Comparison of ENCODE assay signal across 8 cellular contexts in the genomic region with DNA sequence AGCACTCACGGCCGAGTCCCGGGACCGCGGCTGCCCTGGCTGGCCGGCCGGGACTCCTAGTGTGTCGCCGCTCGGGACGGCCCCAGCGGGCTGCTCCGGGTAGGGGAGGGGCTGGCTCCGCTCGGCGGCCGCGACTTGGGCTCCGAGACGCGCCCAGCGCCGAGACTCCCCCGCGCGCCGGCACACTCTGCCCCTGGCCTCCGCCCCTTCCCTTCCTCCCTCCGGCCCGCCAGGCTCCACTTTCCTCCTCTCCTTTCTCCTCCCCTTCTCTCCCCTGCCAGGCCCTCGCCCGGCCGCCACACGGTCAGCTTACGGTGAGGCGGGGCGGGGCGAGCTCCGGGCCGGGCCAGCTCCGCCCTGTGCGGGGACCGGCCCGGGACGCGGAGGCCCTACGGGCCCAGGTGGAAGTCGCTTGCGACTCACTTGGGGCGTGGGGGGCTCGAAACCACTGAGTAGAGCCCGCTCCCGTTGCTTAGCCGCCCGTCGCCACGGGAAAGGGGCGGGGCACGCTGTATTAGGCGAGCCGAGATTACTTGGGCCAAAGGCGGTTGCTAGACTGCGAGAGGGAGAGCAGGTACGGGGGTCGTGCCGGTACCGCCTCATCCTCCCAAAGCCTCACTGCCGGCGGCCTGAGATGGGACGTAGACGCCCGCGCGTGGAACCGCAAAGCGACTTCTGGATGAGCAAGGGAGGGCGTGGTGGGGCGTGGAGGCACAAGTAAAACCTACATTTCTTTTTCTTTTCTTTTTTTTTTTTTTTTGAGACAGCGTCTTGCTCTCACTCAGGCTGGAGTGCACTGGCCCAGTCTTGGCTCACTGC. TPM values are rescaled to one million over a fixed set of nuclear protein-coding genes. Genes with fewer than 3 reads are reported as not detected.
DNase-seq lines count a peak whose midpoint lies in the region; ATAC-seq, FAIRE-seq and TF ChIP-seq lines count a peak whose summit lies in the region.

A gene with protein sequence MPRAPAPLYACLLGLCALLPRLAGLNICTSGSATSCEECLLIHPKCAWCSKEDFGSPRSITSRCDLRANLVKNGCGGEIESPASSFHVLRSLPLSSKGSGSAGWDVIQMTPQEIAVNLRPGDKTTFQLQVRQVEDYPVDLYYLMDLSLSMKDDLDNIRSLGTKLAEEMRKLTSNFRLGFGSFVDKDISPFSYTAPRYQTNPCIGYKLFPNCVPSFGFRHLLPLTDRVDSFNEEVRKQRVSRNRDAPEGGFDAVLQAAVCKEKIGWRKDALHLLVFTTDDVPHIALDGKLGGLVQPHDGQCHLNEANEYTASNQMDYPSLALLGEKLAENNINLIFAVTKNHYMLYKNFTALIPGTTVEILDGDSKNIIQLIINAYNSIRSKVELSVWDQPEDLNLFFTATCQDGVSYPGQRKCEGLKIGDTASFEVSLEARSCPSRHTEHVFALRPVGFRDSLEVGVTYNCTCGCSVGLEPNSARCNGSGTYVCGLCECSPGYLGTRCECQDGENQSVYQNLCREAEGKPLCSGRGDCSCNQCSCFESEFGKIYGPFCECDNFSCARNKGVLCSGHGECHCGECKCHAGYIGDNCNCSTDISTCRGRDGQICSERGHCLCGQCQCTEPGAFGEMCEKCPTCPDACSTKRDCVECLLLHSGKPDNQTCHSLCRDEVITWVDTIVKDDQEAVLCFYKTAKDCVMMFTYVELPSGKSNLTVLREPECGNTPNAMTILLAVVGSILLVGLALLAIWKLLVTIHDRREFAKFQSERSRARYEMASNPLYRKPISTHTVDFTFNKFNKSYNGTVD (minus strand): TSS at position 189 of the 819 bp plus-strand sequence. CDS start 365 bp downstream, outside the sequence.

- no peaks in the 10 kb centered on the region for H3K27me3 Mint-ChIP-seq in astrocyte (ENCODE audit: low read depth, unreplicated experiment)

- peak within 1 kb of the TSS; percentile 94 for H3K4me2 ChIP-seq in astrocyte (ENCODE audit: low read length)

- CTCF ChIA-PET in AG04450 (lab: Charles Lee): interaction anchor here (0.9 to 4.4 kb wide), 2 partner anchors 14 to 126 kb away, joined by 3 to 32 read pairs; no protein-coding TSS in a partner anchor

- intact Hi-C loops in left ventricle myocardium inferior (cut with micrococcal nuclease): no loop called here

- POLR2A ChIA-PET in AG04450 (lab: Yijun Ruan, JAX): interaction anchor here (0.7 to 1.7 kb wide), 5 partner anchors 52 to 126 kb away, joined by 3 to 5 read pairs (median 4); no protein-coding TSS in a partner anchor

- peaks cover 3% of the 10 kb centered on the region for H3K36me3 ChIP-seq in astrocyte (ENCODE audit: insufficient read depth, low read length)
- H3K36me3 ChIP-seq in left ventricle myocardium inferior: no peaks in the 10 kb centered on the region

- DNase-seq in AG04450 (ENCODE audit: low read depth, low spot score): peak; percentile 26
- DNase-seq in RCC 7860 (ENCODE audit: low spot score): peak; percentile 70
- DNase-seq in astrocyte (ENCODE audit: low read depth): peak; percentile 64
- DNase-seq in left ventricle myocardium inferior: peak; percentile 86
- DNase-seq in pons (ENCODE audit: low spot score): peak; percentile 51
- DNase-seq in NCI-H1105 (lab: John Stamatoyannopoulos, UW): no peak

- peaks cover 30% of the 10 kb centered on the region for H3K4me1 Mint-ChIP-seq in astrocyte (ENCODE audit: low read depth, unreplicated experiment)

- TF ChIP-seq CTCF in AG04450 (IDR thresholded peaks at IDR 0.05; ENCODE audit: low read depth, low read length): no peak
- TF ChIP-seq CTCF in astrocyte (IDR thresholded peaks at IDR 0.05; ENCODE audit: insufficient read depth, low read depth, low read length): no peak
- TF ChIP-seq CTCF in left ventricle myocardium inferior (IDR thresholded peaks at IDR 0.05; ENCODE audit: borderline replicate concordance): no peak

- H3K9me3 ChIP-seq in AG04450 (ENCODE audit: control insufficient read depth, insufficient read depth, low read length) (no peaks in the 10 kb centered on the region; the same call in 1 of the 2 replicates), astrocyte (ENCODE audit: insufficient read depth, low read depth, low read length) (no peaks in the 10 kb centered on the region), left ventricle myocardium inferior (replicated peaks) (no peaks in the 10 kb centered on the region)

- H3K4me1 ChIP-seq in astrocyte (ENCODE audit: insufficient read depth, low read length) (peaks cover 40% of the 10 kb centered on the region), left ventricle myocardium inferior (peaks cover 52% of the 10 kb centered on the region)

- peak within 1 kb of the TSS; percentile 73 for H3K27ac Mint-ChIP-seq in astrocyte (ENCODE audit: unreplicated experiment)

- FAIRE-seq in RCC 7860 (lab: Jason Lieb, UNC) (no peak), astrocyte (lab: Jason Lieb, UNC) (no peak)

- peak within 1 kb of the TSS; percentile 76 for H3K4me3 Mint-ChIP-seq in astrocyte (ENCODE audit: unreplicated experiment)

- peak; percentile 72 for ATAC-seq in GM18511 (IDR thresholded peaks at IDR 0.05; ENCODE audit: unreplicated experiment)
- ATAC-seq in HG03095 (IDR thresholded peaks at IDR 0.05; ENCODE audit: unreplicated experiment): peak; percentile 48

- H2AFZ ChIP-seq in astrocyte (ENCODE audit: low read depth, low read length): peak within 1 kb of the TSS; percentile 90

- no peaks in the 10 kb centered on the region for H4K20me1 ChIP-seq in astrocyte (ENCODE audit: insufficient read depth, low read length)

- peaks cover 42% of the 10 kb centered on the region for H3K79me2 ChIP-seq in astrocyte (ENCODE audit: insufficient read depth, low read length)

- H3K4me3 ChIP-seq in AG04450 (ENCODE audit: low read depth, low read length) (peak within 1 kb of the TSS; percentile 70), astrocyte (ENCODE audit: insufficient read depth, low read depth, low read length) (peak within 1 kb of the TSS; percentile 70), left ventricle myocardium inferior (peak within 1 kb of the TSS; percentile 94)

- H3K27ac ChIP-seq in AG04450 (ENCODE audit: low read depth, low read length) (peak within 1 kb of the TSS; percentile 21), astrocyte (ENCODE audit: low read depth, low read length) (peak within 1 kb of the TSS; percentile 80), left ventricle myocardium inferior (replicated peaks) (peak within 1 kb of the TSS; percentile 93)

- peak within 1 kb of the TSS; percentile 91 for H3K9ac ChIP-seq in astrocyte (ENCODE audit: low read length)

- no peaks in the 10 kb centered on the region for H3K9me3 Mint-ChIP-seq in astrocyte (ENCODE audit: unreplicated experiment)

- H3K27me3 ChIP-seq in AG04450 (ENCODE audit: control insufficient read depth, insufficient read depth, low read length): no peaks in the 10 kb centered on the region
- no peaks in the 10 kb centered on the region for H3K27me3 ChIP-seq in astrocyte (ENCODE audit: insufficient read depth, low read length)
- no peaks in the 10 kb centered on the region for H3K27me3 ChIP-seq in left ventricle myocardium inferior (ENCODE audit: low read depth)

- H3K36me3 Mint-ChIP-seq in astrocyte (ENCODE audit: low read depth, unreplicated experiment): no peaks in the 10 kb centered on the region

RNA-seq across cellular contexts. Expression of the gene that starts here (rescaled TPM):
- polyA plus RNA-seq in AG04450 (2011; rRNA removed): 127 and 207 TPM in 2 replicates
- polyA minus RNA-seq in AG04450 (2011; rRNA and poly(A)+ RNA removed): 165 and 221 TPM in 2 replicates
- total RNA-seq in astrocyte (139 and 201 TPM in 2 replicates), left ventricle myocardium inferior (122 TPM)

Comparison
In these comparisons a context has a peak if more than half of its experiments do, and no peak if none do; other contexts are left out.
1. H3K27ac ChIP-seq: peak in every context shown above with its lines; median percentile 93 in left ventricle myocardium inferior; 80 in astrocyte; 21 in AG04450.